Comparison of ENCODE assay signal across 1 cellular context in the genomic region with DNA sequence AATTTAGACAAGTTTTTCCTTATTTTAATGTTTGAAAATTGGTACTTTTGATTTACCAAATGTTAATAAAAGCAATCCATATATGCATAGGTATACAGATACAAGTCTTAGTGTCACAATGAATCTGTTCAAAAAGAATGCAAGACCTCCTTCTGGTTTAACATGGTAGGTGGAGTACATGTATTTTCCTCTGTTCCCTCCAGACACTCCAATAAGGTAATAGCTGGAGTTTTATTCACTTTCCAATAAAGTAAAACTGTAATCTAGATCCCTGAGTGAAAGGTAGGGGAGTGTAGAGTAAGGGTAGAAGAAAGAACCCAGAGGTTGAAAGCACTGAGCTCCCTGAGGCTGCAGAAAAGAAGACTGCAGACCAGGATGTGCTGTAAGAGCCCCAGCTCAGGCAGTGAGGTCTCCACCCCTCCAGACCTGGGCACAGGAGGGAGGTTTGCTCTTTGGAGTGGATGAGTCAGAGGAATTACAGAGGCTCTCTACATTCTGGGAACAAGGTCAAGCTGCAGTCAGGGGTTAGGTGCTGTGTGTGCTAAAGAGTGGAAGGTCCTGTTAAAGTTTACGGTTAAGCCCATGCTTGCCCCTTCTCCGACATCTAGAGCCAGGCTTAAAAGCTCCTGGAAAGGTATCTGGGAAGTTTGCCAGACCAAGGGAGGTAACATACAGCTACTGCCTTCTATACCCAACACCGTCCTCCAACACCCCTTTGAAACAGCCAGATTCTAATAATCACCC.
TF ChIP-seq lines count a peak whose summit lies in the region.

No MANE protein-coding gene starts in this region.

TF ChIP-seq in HepG2, 621 proteins besides CTCF, POLR2A, EP300 and RAD21 (continues in another document):
- TF ChIP-seq KAT8 (CRISPR knock-in tag; IDR thresholded peaks at IDR 0.05) (0 out of 2 replicates have a peak, but pooled peaks have one; percentile 22), FOSL1 (CRISPR knock-in tag; IDR thresholded peaks at IDR 0.05; ENCODE audit: borderline replicate concordance) (peak; percentile 75; the same call in 1 of the 2 replicates), JUNB (CRISPR knock-in tag; IDR thresholded peaks at IDR 0.05; ENCODE audit: borderline replicate concordance) (no peak), FOXC1 (CRISPR knock-in tag; IDR thresholded peaks at IDR 0.05; ENCODE audit: borderline replicate concordance) (no peak), ZNF605 (CRISPR knock-in tag; IDR thresholded peaks at IDR 0.05) (no peak), NFKBIZ (CRISPR knock-in tag; IDR thresholded peaks at IDR 0.05) (no peak), STAG1 (CRISPR knock-in tag; IDR thresholded peaks at IDR 0.05) (no peak), TMF1 (CRISPR knock-in tag; IDR thresholded peaks at IDR 0.05; ENCODE audit: low read depth) (no peak), YEATS2 (CRISPR knock-in tag; IDR thresholded peaks at IDR 0.05; ENCODE audit: borderline replicate concordance) (no peak), ZBTB3 (CRISPR knock-in tag; IDR thresholded peaks at IDR 0.05; ENCODE audit: borderline replicate concordance, low read depth) (no peak), ZNF562 (CRISPR knock-in tag; IDR thresholded peaks at IDR 0.05; ENCODE audit: borderline replicate concordance) (no peak), KDM1A (CRISPR knock-in tag; IDR thresholded peaks at IDR 0.05) (no peak), ZNF530 (CRISPR knock-in tag; IDR thresholded peaks at IDR 0.05; ENCODE audit: low read depth) (no peak), AKAP8 (CRISPR knock-in tag; IDR thresholded peaks at IDR 0.05) (no peak), ARHGAP35 (CRISPR knock-in tag; IDR thresholded peaks at IDR 0.05; ENCODE audit: borderline replicate concordance) (no peak), TBL1XR1 (IDR thresholded peaks at IDR 0.05; ENCODE audit: borderline replicate concordance, low read length, partially characterized antibody) (no peak), ZNF496 (CRISPR knock-in tag; IDR thresholded peaks at IDR 0.05; ENCODE audit: insufficient replicate concordance) (no peak), BORCS8-MEF2B (CRISPR knock-in tag; IDR thresholded peaks at IDR 0.05) (no peak), SP4 (CRISPR knock-in tag; IDR thresholded peaks at IDR 0.05) (no peak), ZNF841 (CRISPR knock-in tag; IDR thresholded peaks at IDR 0.05; ENCODE audit: borderline replicate concordance) (no peak), GTF2F1 (IDR thresholded peaks at IDR 0.05; ENCODE audit: low read length) (no peak), ZNF615 (CRISPR knock-in tag; IDR thresholded peaks at IDR 0.05; ENCODE audit: borderline replicate concordance) (no peak), NFYB (CRISPR knock-in tag; IDR thresholded peaks at IDR 0.05) (no peak), MIER3 (CRISPR knock-in tag; IDR thresholded peaks at IDR 0.05; ENCODE audit: borderline replicate concordance) (no peak), MAFK (conservative IDR thresholded peaks at IDR 0.05 in 1 of 2, IDR thresholded peaks at IDR 0.05 in 1 of 2; ENCODE audit: low read length in 2 of 2) (0 out of 4 replicates have a peak, but pooled peaks of 1 of the 2 experiments have one; percentile 4), MZF1 (CRISPR knock-in tag; IDR thresholded peaks at IDR 0.05; ENCODE audit: borderline replicate concordance) (no peak), NONO (IDR thresholded peaks at IDR 0.05) (no peak), NONO (CRISPR knock-in tag; conservative IDR thresholded peaks at IDR 0.05) (no peak), IRF2 (CRISPR knock-in tag; IDR thresholded peaks at IDR 0.05) (peak; percentile 70), ZNF253 (CRISPR knock-in tag; IDR thresholded peaks at IDR 0.05; ENCODE audit: borderline replicate concordance) (no peak), ZNF33A (CRISPR knock-in tag; IDR thresholded peaks at IDR 0.05; ENCODE audit: borderline replicate concordance) (no peak), MXD4 (CRISPR knock-in tag; IDR thresholded peaks at IDR 0.05) (no peak), ZNF354B (CRISPR knock-in tag; IDR thresholded peaks at IDR 0.05) (no peak), BCL6 (CRISPR knock-in tag; IDR thresholded peaks at IDR 0.05) (peak; percentile 49; the same call in 1 of the 2 replicates), HOXA7 (CRISPR knock-in tag; IDR thresholded peaks at IDR 0.05) (no peak), HNRNPH1 (optimal IDR thresholded peaks at IDR 0.05; ENCODE audit: low read depth, low read length) (no peak), RXRB (CRISPR knock-in tag; IDR thresholded peaks at IDR 0.05; ENCODE audit: borderline replicate concordance) (peak; percentile 71; the same call in 1 of the 2 replicates)
- TF ChIP-seq, protein P1, sequence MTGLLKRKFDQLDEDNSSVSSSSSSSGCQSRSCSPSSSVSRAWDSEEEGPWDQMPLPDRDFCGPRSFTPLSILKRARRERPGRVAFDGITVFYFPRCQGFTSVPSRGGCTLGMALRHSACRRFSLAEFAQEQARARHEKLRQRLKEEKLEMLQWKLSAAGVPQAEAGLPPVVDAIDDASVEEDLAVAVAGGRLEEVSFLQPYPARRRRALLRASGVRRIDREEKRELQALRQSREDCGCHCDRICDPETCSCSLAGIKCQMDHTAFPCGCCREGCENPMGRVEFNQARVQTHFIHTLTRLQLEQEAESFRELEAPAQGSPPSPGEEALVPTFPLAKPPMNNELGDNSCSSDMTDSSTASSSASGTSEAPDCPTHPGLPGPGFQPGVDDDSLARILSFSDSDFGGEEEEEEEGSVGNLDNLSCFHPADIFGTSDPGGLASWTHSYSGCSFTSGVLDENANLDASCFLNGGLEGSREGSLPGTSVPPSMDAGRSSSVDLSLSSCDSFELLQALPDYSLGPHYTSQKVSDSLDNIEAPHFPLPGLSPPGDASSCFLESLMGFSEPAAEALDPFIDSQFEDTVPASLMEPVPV (CRISPR knock-in tag; IDR thresholded peaks at IDR 0.05), result no peak
- TF ChIP-seq, protein P2, sequence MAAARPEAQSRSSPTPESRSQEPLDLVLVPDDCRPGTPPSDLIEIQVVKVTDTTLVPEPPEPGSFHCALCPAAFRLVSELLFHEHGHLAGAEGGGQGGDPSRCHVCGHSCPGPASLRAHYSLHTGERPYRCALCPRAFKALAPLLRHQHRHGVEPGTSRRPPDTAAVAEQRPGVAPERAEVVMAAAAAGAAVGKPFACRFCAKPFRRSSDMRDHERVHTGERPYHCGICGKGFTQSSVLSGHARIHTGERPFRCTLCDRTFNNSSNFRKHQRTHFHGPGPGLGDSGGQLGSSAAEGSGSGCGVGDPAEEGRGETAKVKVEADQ (CRISPR knock-in tag; IDR thresholded peaks at IDR 0.05; ENCODE audit: borderline replicate concordance), result no peak
- TF ChIP-seq, protein P3, sequence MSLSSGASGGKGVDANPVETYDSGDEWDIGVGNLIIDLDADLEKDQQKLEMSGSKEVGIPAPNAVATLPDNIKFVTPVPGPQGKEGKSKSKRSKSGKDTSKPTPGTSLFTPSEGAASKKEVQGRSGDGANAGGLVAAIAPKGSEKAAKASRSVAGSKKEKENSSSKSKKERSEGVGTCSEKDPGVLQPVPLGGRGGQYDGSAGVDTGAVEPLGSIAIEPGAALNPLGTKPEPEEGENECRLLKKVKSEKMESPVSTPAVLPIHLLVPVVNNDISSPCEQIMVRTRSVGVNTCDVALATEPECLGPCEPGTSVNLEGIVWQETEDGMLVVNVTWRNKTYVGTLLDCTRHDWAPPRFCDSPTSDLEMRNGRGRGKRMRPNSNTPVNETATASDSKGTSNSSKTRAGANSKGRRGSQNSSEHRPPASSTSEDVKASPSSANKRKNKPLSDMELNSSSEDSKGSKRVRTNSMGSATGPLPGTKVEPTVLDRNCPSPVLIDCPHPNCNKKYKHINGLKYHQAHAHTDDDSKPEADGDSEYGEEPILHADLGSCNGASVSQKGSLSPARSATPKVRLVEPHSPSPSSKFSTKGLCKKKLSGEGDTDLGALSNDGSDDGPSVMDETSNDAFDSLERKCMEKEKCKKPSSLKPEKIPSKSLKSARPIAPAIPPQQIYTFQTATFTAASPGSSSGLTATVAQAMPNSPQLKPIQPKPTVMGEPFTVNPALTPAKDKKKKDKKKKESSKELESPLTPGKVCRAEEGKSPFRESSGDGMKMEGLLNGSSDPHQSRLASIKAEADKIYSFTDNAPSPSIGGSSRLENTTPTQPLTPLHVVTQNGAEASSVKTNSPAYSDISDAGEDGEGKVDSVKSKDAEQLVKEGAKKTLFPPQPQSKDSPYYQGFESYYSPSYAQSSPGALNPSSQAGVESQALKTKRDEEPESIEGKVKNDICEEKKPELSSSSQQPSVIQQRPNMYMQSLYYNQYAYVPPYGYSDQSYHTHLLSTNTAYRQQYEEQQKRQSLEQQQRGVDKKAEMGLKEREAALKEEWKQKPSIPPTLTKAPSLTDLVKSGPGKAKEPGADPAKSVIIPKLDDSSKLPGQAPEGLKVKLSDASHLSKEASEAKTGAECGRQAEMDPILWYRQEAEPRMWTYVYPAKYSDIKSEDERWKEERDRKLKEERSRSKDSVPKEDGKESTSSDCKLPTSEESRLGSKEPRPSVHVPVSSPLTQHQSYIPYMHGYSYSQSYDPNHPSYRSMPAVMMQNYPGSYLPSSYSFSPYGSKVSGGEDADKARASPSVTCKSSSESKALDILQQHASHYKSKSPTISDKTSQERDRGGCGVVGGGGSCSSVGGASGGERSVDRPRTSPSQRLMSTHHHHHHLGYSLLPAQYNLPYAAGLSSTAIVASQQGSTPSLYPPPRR (CRISPR knock-in tag; IDR thresholded peaks at IDR 0.05; ENCODE audit: borderline replicate concordance), result no peak
- TF ChIP-seq, protein P4, sequence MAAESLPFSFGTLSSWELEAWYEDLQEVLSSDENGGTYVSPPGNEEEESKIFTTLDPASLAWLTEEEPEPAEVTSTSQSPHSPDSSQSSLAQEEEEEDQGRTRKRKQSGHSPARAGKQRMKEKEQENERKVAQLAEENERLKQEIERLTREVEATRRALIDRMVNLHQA (CRISPR knock-in tag; IDR thresholded peaks at IDR 0.05), result no peak
- TF ChIP-seq, protein P5, sequence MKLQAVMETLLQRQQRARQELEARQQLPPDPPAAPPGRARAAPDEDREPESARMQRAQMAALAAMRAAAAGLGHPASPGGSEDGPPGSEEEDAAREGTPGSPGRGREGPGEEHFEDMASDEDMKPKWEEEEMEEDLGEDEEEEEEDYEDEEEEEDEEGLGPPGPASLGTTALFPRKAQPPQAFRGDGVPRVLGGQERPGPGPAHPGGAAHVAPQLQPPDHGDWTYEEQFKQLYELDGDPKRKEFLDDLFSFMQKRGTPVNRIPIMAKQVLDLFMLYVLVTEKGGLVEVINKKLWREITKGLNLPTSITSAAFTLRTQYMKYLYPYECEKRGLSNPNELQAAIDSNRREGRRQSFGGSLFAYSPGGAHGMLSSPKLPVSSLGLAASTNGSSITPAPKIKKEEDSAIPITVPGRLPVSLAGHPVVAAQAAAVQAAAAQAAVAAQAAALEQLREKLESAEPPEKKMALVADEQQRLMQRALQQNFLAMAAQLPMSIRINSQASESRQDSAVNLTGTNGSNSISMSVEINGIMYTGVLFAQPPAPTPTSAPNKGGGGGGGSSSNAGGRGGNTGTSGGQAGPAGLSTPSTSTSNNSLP (IDR thresholded peaks at IDR 0.05; ENCODE audit: low read depth, low read length), result no peak
- TF ChIP-seq, protein P6, sequence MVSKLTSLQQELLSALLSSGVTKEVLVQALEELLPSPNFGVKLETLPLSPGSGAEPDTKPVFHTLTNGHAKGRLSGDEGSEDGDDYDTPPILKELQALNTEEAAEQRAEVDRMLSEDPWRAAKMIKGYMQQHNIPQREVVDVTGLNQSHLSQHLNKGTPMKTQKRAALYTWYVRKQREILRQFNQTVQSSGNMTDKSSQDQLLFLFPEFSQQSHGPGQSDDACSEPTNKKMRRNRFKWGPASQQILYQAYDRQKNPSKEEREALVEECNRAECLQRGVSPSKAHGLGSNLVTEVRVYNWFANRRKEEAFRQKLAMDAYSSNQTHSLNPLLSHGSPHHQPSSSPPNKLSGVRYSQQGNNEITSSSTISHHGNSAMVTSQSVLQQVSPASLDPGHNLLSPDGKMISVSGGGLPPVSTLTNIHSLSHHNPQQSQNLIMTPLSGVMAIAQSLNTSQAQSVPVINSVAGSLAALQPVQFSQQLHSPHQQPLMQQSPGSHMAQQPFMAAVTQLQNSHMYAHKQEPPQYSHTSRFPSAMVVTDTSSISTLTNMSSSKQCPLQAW (CRISPR knock-in tag; IDR thresholded peaks at IDR 0.05), result 0 out of 2 replicates have a peak, but pooled peaks have one; percentile 35
- TF ChIP-seq, protein P7, sequence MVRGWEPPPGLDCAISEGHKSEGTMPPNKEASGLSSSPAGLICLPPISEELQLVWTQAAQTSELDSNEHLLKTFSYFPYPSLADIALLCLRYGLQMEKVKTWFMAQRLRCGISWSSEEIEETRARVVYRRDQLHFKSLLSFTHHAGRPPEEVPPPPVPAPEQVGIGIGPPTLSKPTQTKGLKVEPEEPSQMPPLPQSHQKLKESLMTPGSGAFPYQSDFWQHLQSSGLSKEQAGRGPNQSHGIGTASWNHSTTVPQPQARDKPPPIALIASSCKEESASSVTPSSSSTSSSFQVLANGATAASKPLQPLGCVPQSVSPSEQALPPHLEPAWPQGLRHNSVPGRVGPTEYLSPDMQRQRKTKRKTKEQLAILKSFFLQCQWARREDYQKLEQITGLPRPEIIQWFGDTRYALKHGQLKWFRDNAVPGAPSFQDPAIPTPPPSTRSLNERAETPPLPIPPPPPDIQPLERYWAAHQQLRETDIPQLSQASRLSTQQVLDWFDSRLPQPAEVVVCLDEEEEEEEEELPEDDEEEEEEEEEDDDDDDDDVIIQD (CRISPR knock-in tag; IDR thresholded peaks at IDR 0.05; ENCODE audit: low read depth), result peak; percentile 72
- TF ChIP-seq, protein P8, sequence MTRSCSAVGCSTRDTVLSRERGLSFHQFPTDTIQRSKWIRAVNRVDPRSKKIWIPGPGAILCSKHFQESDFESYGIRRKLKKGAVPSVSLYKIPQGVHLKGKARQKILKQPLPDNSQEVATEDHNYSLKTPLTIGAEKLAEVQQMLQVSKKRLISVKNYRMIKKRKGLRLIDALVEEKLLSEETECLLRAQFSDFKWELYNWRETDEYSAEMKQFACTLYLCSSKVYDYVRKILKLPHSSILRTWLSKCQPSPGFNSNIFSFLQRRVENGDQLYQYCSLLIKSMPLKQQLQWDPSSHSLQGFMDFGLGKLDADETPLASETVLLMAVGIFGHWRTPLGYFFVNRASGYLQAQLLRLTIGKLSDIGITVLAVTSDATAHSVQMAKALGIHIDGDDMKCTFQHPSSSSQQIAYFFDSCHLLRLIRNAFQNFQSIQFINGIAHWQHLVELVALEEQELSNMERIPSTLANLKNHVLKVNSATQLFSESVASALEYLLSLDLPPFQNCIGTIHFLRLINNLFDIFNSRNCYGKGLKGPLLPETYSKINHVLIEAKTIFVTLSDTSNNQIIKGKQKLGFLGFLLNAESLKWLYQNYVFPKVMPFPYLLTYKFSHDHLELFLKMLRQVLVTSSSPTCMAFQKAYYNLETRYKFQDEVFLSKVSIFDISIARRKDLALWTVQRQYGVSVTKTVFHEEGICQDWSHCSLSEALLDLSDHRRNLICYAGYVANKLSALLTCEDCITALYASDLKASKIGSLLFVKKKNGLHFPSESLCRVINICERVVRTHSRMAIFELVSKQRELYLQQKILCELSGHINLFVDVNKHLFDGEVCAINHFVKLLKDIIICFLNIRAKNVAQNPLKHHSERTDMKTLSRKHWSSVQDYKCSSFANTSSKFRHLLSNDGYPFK (CRISPR knock-in tag; IDR thresholded peaks at IDR 0.05; ENCODE audit: borderline replicate concordance), result no peak
